ENCODE assay signal across 10 cellular contexts in genomic region chr5:170861295-170861854, GRCh38. TPM values are rescaled to one million over a fixed set of nuclear protein-coding genes. Genes with fewer than 3 reads are reported as not detected.
DNase-seq lines count a peak whose midpoint lies in the region; ATAC-seq, FAIRE-seq and TF ChIP-seq lines count a peak whose summit lies in the region.
"Had no signal": no experiment of that assay in that cellular context is flagged by ENCODE, and none has a peak within 500 bp of the region (broad histone marks: within the 10 kb centered on the region; RNA-seq: fewer than 3 reads in every experiment).

No MANE protein-coding gene starts in this region.

- H3K36me3 ChIP-seq in SJCRH30 (no peaks in the 10 kb centered on the region), pancreas (no peaks in the 10 kb centered on the region)
- H3K36me3 ChIP-seq: ovary had no signal

- H3K27ac ChIP-seq in SJCRH30 (no peak overlapping the region), pancreas (peak overlapping the region in 1 of 4 donors; percentile 26)
- H3K27ac ChIP-seq: ovary had no signal

- no peaks in the 10 kb centered on the region for H3K4me1 ChIP-seq in SJCRH30
- peaks cover 0 to 7% (median 5%) of the 10 kb centered on the region in 3 donors for H3K4me1 ChIP-seq in pancreas

- intact Hi-C loops in CD14-positive monocyte (cut with micrococcal nuclease), result no loop called here
- intact Hi-C loops in pancreas (cut with DNase I), result no loop called here

- H3K4me1 Mint-ChIP-seq in CD14-positive monocyte, result peaks cover 13% of the 10 kb centered on the region

- H3K27ac Mint-ChIP-seq in CD14-positive monocyte, result no peak overlapping the region

- no peaks in the 10 kb centered on the region for H3K27me3 ChIP-seq in SJCRH30
- H3K27me3 ChIP-seq in pancreas, result no peaks in the 10 kb centered on the region
- H3K27me3 ChIP-seq: ovary had no signal

- in situ Hi-C loops in GM13977 (cut with MboI; ENCODE audit: low pct_unique_long_range_greater_than_20kb, low sequenced_read_pairs, unreplicated experiment), result no loop called here

- DNase-seq in CD14-positive monocyte (ENCODE audit: low spot score) (no peak), SJCRH30 (no peak), fibroblast of villous mesenchyme (ENCODE audit: low read depth) (no peak), pancreas (no peak), GM13977 (ENCODE audit: low spot score) (no peak), NCI-H146 (lab: John Stamatoyannopoulos, UW) (no peak)
- DNase-seq: activated naive CD4-positive, alpha-beta T cell had no signal

- 18 to 23% methylated on average over 22 of the region's 22 CpGs for WGBS in pancreas, 2 donors

- no peak for FAIRE-seq in pancreas (lab: Jason Lieb, UNC)

- ATAC-seq in pancreas (no peak), HG03565 (IDR thresholded peaks at IDR 0.05; ENCODE audit: unreplicated experiment) (no peak), HG03378 (IDR thresholded peaks at IDR 0.05; ENCODE audit: unreplicated experiment) (no peak)

- H3K4me3 ChIP-seq in SJCRH30 (peak overlapping the region; percentile 96), fibroblast of villous mesenchyme (ENCODE audit: low read depth, low read length) (peak overlapping the region; percentile 7), pancreas (peak overlapping the region; percentile 48 to 92 (median 68))

- peaks cover 16 to 24% (median 20%) of the 10 kb centered on the region in 3 donors for H3K27me3 Mint-ChIP-seq in CD14-positive monocyte (ENCODE audit: low read depth in 3 of 3)

- TF ChIP-seq CTCF in CD14-positive monocyte (IDR thresholded peaks at IDR 0.05) (no peak), fibroblast of villous mesenchyme (IDR thresholded peaks at IDR 0.05; ENCODE audit: insufficient read depth, low read depth, low read length) (no peak), pancreas (IDR thresholded peaks at IDR 0.05) (no peak), GM13977 (IDR thresholded peaks at IDR 0.05; ENCODE audit: extremely low read depth, insufficient read depth, missing control alignments) (no peak)

- H3K36me3 Mint-ChIP-seq in CD14-positive monocyte, result peaks cover 3 to 6% of the 10 kb centered on the region in 2 donors

- H3K4me3 Mint-ChIP-seq in CD14-positive monocyte, result peak overlapping the region; percentile 73 to 85

- peaks cover 13% of the 10 kb centered on the region for H3K9me3 ChIP-seq in SJCRH30 (replicated peaks)
- no peaks in the 10 kb centered on the region for H3K9me3 ChIP-seq in pancreas
- H3K9me3 ChIP-seq: ovary had no signal

- peaks cover 15 to 35% (median 20%) of the 10 kb centered on the region in 7 donors for H3K9me3 Mint-ChIP-seq in CD14-positive monocyte

RNA-seq across cellular contexts. Expression of gene RANBP17, which starts 0.4 kb away (rescaled TPM):
- under 1 TPM in 1 of 2 donors, not detected in 1; 0.13 TPM for polyA plus RNA-seq in CD14-positive monocyte
- 24.1 and 28.9 TPM in 2 replicates for total RNA-seq in SJCRH30 (2014; rRNA removed; shearing (Covaris generic))
- total RNA-seq in fibroblast of villous mesenchyme, result 28.0 and 33.7 TPM in 2 replicates
- 10 to 100 TPM in 3 of 6 donors, 1 to 10 TPM in 3; 5.8 to 11.3 (median 9.8) TPM for total RNA-seq in pancreas
- polyA plus RNA-seq in pancreas, result 1 to 10 TPM; 3.5 to 4.6 TPM

Comparison
In these comparisons a context has a peak if more than half of its experiments do, and no peak if none do; other contexts are left out.
1. H3K4me3 ChIP-seq: peak in every context shown above with its lines; median percentile 96 in SJCRH30; 68 in pancreas; 7 in fibroblast of villous mesenchyme.